15 cellular contexts compared by ENCODE assay signal in the genomic region with DNA sequence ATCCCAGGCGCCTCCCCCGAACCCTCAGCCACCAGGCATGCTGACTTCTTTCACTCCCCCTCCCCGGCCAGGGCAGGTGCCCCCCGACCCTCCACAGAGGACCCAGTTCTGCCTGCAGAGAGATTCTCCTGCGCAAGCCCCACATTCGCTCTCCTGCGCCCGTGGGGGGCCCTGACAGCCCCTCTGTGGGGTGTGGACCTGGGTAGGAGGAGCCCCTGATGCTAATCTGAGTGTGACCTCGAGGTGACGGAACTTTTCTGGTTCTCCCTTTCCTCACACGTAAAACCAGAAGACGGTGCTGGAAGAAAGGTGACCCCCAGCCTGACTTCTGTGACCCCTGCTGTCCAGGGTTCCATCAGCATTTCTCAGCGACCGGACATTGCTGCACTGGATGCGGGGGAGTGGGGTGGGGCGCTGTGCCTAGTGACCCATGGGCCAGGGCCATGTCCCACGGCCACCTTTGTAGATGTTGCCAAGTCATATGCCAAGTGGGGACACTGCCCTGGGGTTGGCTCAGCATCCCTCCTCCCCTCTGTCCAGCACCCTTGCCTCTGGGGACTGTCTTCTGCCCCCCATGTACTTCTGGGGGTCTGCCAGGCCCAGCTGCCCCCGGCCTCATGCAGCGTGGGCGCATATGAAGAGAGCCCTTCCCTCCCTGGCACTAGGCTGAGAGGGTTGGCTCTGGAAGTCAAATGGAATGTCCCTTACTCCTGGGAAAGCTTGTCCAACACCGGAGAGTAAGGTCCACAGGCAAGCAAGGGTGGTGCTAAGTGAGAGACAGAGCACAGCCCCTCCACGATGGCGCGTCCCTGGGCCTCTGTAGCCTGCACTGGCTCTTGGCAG.
DNase-seq lines count a peak whose midpoint lies in the region; ATAC-seq, FAIRE-seq and TF ChIP-seq lines count a peak whose summit lies in the region.
"Had no signal": no experiment of that assay in that cellular context is flagged by ENCODE, and none has a peak within 500 bp of the region (broad histone marks: within the 10 kb centered on the region; RNA-seq: fewer than 3 reads in every experiment).

No MANE protein-coding gene starts in this region.

- no peak overlapping the region for H3K27ac ChIP-seq in H1 (ENCODE audit: low read depth, low read length)
- H3K27ac ChIP-seq in uterus: peak overlapping the region; percentile 74 to 84
- no peak overlapping the region for H3K27ac ChIP-seq in GM23338 (ENCODE audit: low read depth)
- H3K27ac ChIP-seq: neural progenitor cell, right lobe of liver had no signal

- no peaks in the 10 kb centered on the region for H3K79me1 ChIP-seq in H1 (ENCODE audit: low read depth, low read length)

- no peak overlapping the region for H3K4ac ChIP-seq in H1 (replicated peaks; ENCODE audit: insufficient read length, low read depth, low read length)

- H3K27ac Mint-ChIP-seq in activated naive CD8-positive, alpha-beta T cell treated with anti-CD3 and anti-CD28 coated beads, Interleukin-2, amount 10 ng/mL, durations not matched to agents 7 days and 5 days: peak overlapping the region; percentile 65
- H3K27ac Mint-ChIP-seq in activated naive CD8-positive, alpha-beta T cell treated with anti-CD3 and anti-CD28 coated beads, Interleukin-2, amount 50 U/mL, for 24 hours: no peak overlapping the region
- H3K27ac Mint-ChIP-seq in nephron (peak overlapping the region in 2 of 3 experiments; percentile 29 to 71), GM23338 (no peak overlapping the region)

- no peak for TF ChIP-seq CTCF in H1 (IDR thresholded peaks at IDR 0.05; ENCODE audit: control extremely low read depth in 1 of 3, insufficient read depth in 1 of 3, low read depth in 1 of 3, low read length in 3 of 3)
- no peak for TF ChIP-seq CTCF in nephron (IDR thresholded peaks at IDR 0.05; ENCODE audit: unreplicated experiment in 3 of 3)
- TF ChIP-seq CTCF in uterus (IDR thresholded peaks at IDR 0.05): no peak
- TF ChIP-seq CTCF in GM23338 (conservative IDR thresholded peaks at IDR 0.05; ENCODE audit: low read depth in 2 of 2): no peak

- H3K9me2 ChIP-seq in GM23338 (ENCODE audit: insufficient read depth): no peaks in the 10 kb centered on the region

- no peaks in the 10 kb centered on the region for H4K20me1 ChIP-seq in H1 (replicated peaks in 1 of 2; ENCODE audit: control insufficient read depth in 1 of 2, insufficient read depth in 2 of 2, low read length in 2 of 2)
- H4K20me1 ChIP-seq in GM23338 (replicated peaks; ENCODE audit: insufficient read depth): no peaks in the 10 kb centered on the region

- H3K56ac ChIP-seq in H1 (replicated peaks; ENCODE audit: insufficient read length, low read depth, low read length): no peak overlapping the region

- H3K4me1 Mint-ChIP-seq in activated naive CD8-positive, alpha-beta T cell treated with anti-CD3 and anti-CD28 coated beads, Interleukin-2, amount 10 ng/mL, durations not matched to agents 7 days and 5 days: peaks cover 24% of the 10 kb centered on the region
- peaks cover 72% of the 10 kb centered on the region for H3K4me1 Mint-ChIP-seq in activated naive CD8-positive, alpha-beta T cell treated with anti-CD3 and anti-CD28 coated beads, Interleukin-2, amount 50 U/mL, for 24 hours
- H3K4me1 Mint-ChIP-seq in nephron (peaks cover 45% of the 10 kb centered on the region), GM23338 (peaks cover 28% of the 10 kb centered on the region)

- no peaks in the 10 kb centered on the region for H3K9me3 Mint-ChIP-seq in activated naive CD8-positive, alpha-beta T cell treated with anti-CD3 and anti-CD28 coated beads, Interleukin-2, amount 10 ng/mL, durations not matched to agents 7 days and 5 days
- H3K9me3 Mint-ChIP-seq in activated naive CD8-positive, alpha-beta T cell treated with anti-CD3 and anti-CD28 coated beads, Interleukin-2, amount 50 U/mL, for 24 hours: no peaks in the 10 kb centered on the region
- H3K9me3 Mint-ChIP-seq in nephron: no peaks in the 10 kb centered on the region
- H3K9me3 Mint-ChIP-seq in GM23338: no peaks in the 10 kb centered on the region
- H3K9me3 Mint-ChIP-seq: neural progenitor cell had no signal

- H3K4me2 ChIP-seq in H1 (ENCODE audit: insufficient read depth in 1 of 2, low read depth in 2 of 2, low read length in 2 of 2) (no peak overlapping the region), GM23338 (no peak overlapping the region)
- H3K4me2 ChIP-seq: neural progenitor cell had no signal

- no peak overlapping the region for H3K23ac ChIP-seq in H1 (ENCODE audit: insufficient read length)

- H3K4me3 ChIP-seq in H1 (ENCODE audit: extremely low read depth in 1 of 4, insufficient read depth in 2 of 4, low read depth in 3 of 4, low read length in 4 of 4) (no peak overlapping the region), uterus (no peak overlapping the region), GM23338 (no peak overlapping the region)
- H3K4me3 ChIP-seq: left lung, neural progenitor cell, right lobe of liver had no signal

- H2BK15ac ChIP-seq in H1 (ENCODE audit: low read length): peak overlapping the region; percentile 29; the same call in 1 of the 2 replicates

- no peak for TF ChIP-seq RAD21 in H1 (IDR thresholded peaks at IDR 0.05 in 1 of 2, conservative IDR thresholded peaks at IDR 0.05 in 1 of 2; ENCODE audit: low read depth in 2 of 2, low read length in 2 of 2)

- H3K14ac ChIP-seq in H1 (ENCODE audit: insufficient read length): peak overlapping the region; percentile 29

- no peak overlapping the region for H2AFZ ChIP-seq in H1 (ENCODE audit: low read length)
- no peak overlapping the region for H2AFZ ChIP-seq in GM23338
- H2AFZ ChIP-seq: neural progenitor cell had no signal

- H3K36me3 ChIP-seq in H1 (ENCODE audit: control insufficient read depth in 2 of 4, insufficient read depth in 4 of 4, low read length in 3 of 4) (no peaks in the 10 kb centered on the region), uterus (no peaks in the 10 kb centered on the region), GM23338 (ENCODE audit: insufficient read depth) (no peaks in the 10 kb centered on the region)
- H3K36me3 ChIP-seq: left lung, neural progenitor cell, right lobe of liver had no signal

- CTCF ChIA-PET in H1 (lab: Charles Lee; ENCODE audit: partially characterized antibody): interaction anchor here (0.9 kb wide), 1 partner anchor 41 kb away, joined by 3 read pairs; no protein-coding TSS in a partner anchor

- WGBS in H1 (ENCODE audit: extremely low coverage in 1 of 2, insufficient coverage in 1 of 2, insufficient read length in 1 of 2, insufficient replicate concordance in 2 of 2, low coverage in 1 of 2, low lambda C conversion rate in 2 of 2, missing lambda C conversion rate in 1 of 2), 2 experiments: 88% methylated on average over 21 of the region's 24 CpGs; no CpG with 5 or more reads in 1 of the 2 experiments

- POLR2A ChIA-PET in activated naive CD8-positive, alpha-beta T cell treated with anti-CD3 and anti-CD28 coated beads, Interleukin-2, amount 10 ng/mL, durations not matched to agents 7 days and 5 days (lab: Charles Lee): no interaction called here
- POLR2A ChIA-PET in H1 (lab: Charles Lee; ENCODE audit: partially characterized antibody): interaction anchor here (1.0 kb wide), 1 partner anchor 10 kb away, joined by 3 read pairs; no protein-coding TSS in a partner anchor

- intact Hi-C loops in uterus (cut with DNase I; ENCODE audit: low total_unique reads): no loop called here

- H2AK5ac ChIP-seq in H1 (ENCODE audit: low read depth, low read length): no peak overlapping the region

- FAIRE-seq in H1 (lab: Jason Lieb, UNC): no peak

- H4K91ac ChIP-seq in H1 (replicated peaks; ENCODE audit: insufficient read length, low read length): no peak overlapping the region

- H3K4me3 Mint-ChIP-seq in activated naive CD8-positive, alpha-beta T cell treated with anti-CD3 and anti-CD28 coated beads, Interleukin-2, amount 10 ng/mL, durations not matched to agents 7 days and 5 days: no peak overlapping the region
- no peak overlapping the region for H3K4me3 Mint-ChIP-seq in activated naive CD8-positive, alpha-beta T cell treated with anti-CD3 and anti-CD28 coated beads, Interleukin-2, amount 50 U/mL, for 24 hours
- no peak overlapping the region for H3K4me3 Mint-ChIP-seq in nephron
- no peak overlapping the region for H3K4me3 Mint-ChIP-seq in GM23338
- H3K4me3 Mint-ChIP-seq: neural progenitor cell had no signal

- peak; percentile 24 for DNase-seq in activated naive CD8-positive, alpha-beta T cell treated with anti-CD3 and anti-CD28 coated beads, Interleukin-2, amount 10 ng/mL, durations not matched to agents 7 days and 5 days
- no peak for DNase-seq in activated naive CD8-positive, alpha-beta T cell treated with anti-CD3 and anti-CD28 coated beads, Interleukin-2, amount 50 U/mL, for 24 hours
- DNase-seq in H1 (ENCODE audit: low read depth in 1 of 2, low spot score in 2 of 2): peak in 1 of 2 experiments; percentile 45
- DNase-seq in uterus: peak in 1 of 2 donors; percentile 17
- no peak for DNase-seq in GM23338 (ENCODE audit: low spot score)
- DNase-seq in medulla oblongata (ENCODE audit: extremely low spot score): no peak
- DNase-seq: cortex of kidney; hypothalamus; stimulated activated CD4-positive, alpha-beta T cell treated with anti-CD3 and anti-CD28 coated beads, Interleukin-4, amount 100 ng/mL, for 24 hours had no signal

- H3K27me3 Mint-ChIP-seq in activated naive CD8-positive, alpha-beta T cell treated with anti-CD3 and anti-CD28 coated beads, Interleukin-2, amount 10 ng/mL, durations not matched to agents 7 days and 5 days: peaks cover 4% of the 10 kb centered on the region
- H3K27me3 Mint-ChIP-seq in activated naive CD8-positive, alpha-beta T cell treated with anti-CD3 and anti-CD28 coated beads, Interleukin-2, amount 50 U/mL, for 24 hours: no peaks in the 10 kb centered on the region
- peaks cover 11% of the 10 kb centered on the region for H3K27me3 Mint-ChIP-seq in nephron (ENCODE audit: low read depth)
- peaks cover 21% of the 10 kb centered on the region for H3K27me3 Mint-ChIP-seq in GM23338 (ENCODE audit: insufficient read depth, low read depth, poor library complexity)

- H3K36me3 Mint-ChIP-seq in activated naive CD8-positive, alpha-beta T cell treated with anti-CD3 and anti-CD28 coated beads, Interleukin-2, amount 10 ng/mL, durations not matched to agents 7 days and 5 days: no peaks in the 10 kb centered on the region
- H3K36me3 Mint-ChIP-seq in activated naive CD8-positive, alpha-beta T cell treated with anti-CD3 and anti-CD28 coated beads, Interleukin-2, amount 50 U/mL, for 24 hours (ENCODE audit: low read depth): no peaks in the 10 kb centered on the region
- no peaks in the 10 kb centered on the region for H3K36me3 Mint-ChIP-seq in nephron (ENCODE audit: low read depth)
- no peaks in the 10 kb centered on the region; the same call in 2 of the 3 replicates for H3K36me3 Mint-ChIP-seq in GM23338 (ENCODE audit: low read depth)
- H3K36me3 Mint-ChIP-seq: neural progenitor cell had no signal

- ATAC-seq in activated naive CD8-positive, alpha-beta T cell treated with anti-CD3 and anti-CD28 coated beads, Interleukin-2, amount 10 ng/mL, durations not matched to agents 7 days and 5 days (ENCODE audit: low read depth): no peak
- ATAC-seq in activated naive CD8-positive, alpha-beta T cell treated with anti-CD3 and anti-CD28 coated beads, Interleukin-2, amount 50 U/mL, for 24 hours: no peak
- ATAC-seq in GM23338: no peak
- ATAC-seq in GM19467 (IDR thresholded peaks at IDR 0.05; ENCODE audit: unreplicated experiment): no peak
- ATAC-seq: HCT116, left lung had no signal

- H3K9me3 ChIP-seq in H1 (ENCODE audit: insufficient read depth in 2 of 2, low read depth in 1 of 2, low read length in 1 of 2) (no peaks in the 10 kb centered on the region), uterus (no peaks in the 10 kb centered on the region)
- H3K9me3 ChIP-seq: left lung, right lobe of liver had no signal

- H2BK20ac ChIP-seq in H1 (ENCODE audit: low read length): no peak overlapping the region

- no peak overlapping the region for H4K5ac ChIP-seq in H1 (ENCODE audit: insufficient read length, low read depth, low read length)

- H3F3A ChIP-seq in GM23338 (replicated peaks; ENCODE audit: low read depth): no peaks in the 10 kb centered on the region

- H3K18ac ChIP-seq in H1 (ENCODE audit: extremely low read depth, low read length): no peak overlapping the region

- H2BK120ac ChIP-seq in H1 (replicated peaks; ENCODE audit: low read depth, low read length): no peak overlapping the region

- H3K27me3 ChIP-seq in H1 (replicated peaks in 1 of 4; ENCODE audit: control insufficient read depth in 3 of 4, extremely low read depth in 1 of 4, insufficient read depth in 3 of 4, low read length in 3 of 4) (no peaks in the 10 kb centered on the region), uterus (no peaks in the 10 kb centered on the region), GM23338 (ENCODE audit: insufficient read depth) (no peaks in the 10 kb centered on the region)
- H3K27me3 ChIP-seq: neural progenitor cell, right lobe of liver had no signal

- 0 out of 2 replicates have a peak overlapping the region, but pooled peaks have one; percentile 60 for H2BK5ac ChIP-seq in H1 (ENCODE audit: low read depth, low read length)

- no peaks in the 10 kb centered on the region; the same call in 1 of the 2 replicates for H3K23me2 ChIP-seq in H1 (ENCODE audit: low read depth, low read length)

- H2BK12ac ChIP-seq in H1 (ENCODE audit: low read depth, low read length): peak overlapping the region; percentile 50; the same call in 1 of the 2 replicates

- H3K4me1 ChIP-seq in H1 (replicated peaks in 1 of 4; ENCODE audit: control insufficient read depth in 3 of 4, insufficient read depth in 4 of 4, low read length in 3 of 4): peaks cover 3 to 18% (median 5%) of the 10 kb centered on the region in 4 experiments; a peak in 4 of 7 replicates
- H3K4me1 ChIP-seq in uterus: peaks cover 1 to 43% of the 10 kb centered on the region in 2 donors
- 0 out of 2 replicates have a peak, but pooled peaks cover 10% of the 10 kb centered on the region for H3K4me1 ChIP-seq in GM23338 (ENCODE audit: insufficient read depth)
- H3K4me1 ChIP-seq: right lobe of liver had no signal

- TF ChIP-seq POLR2A in H1 (IDR thresholded peaks at IDR 0.05; ENCODE audit: control extremely low read depth in 1 of 2, low read depth in 2 of 2, low read length in 2 of 2) (no peak), uterus (IDR thresholded peaks at IDR 0.05) (no peak)

- H3K79me2 ChIP-seq in H1 (ENCODE audit: control insufficient read depth in 1 of 2, insufficient read depth in 2 of 2, low read length in 2 of 2): no peaks in the 10 kb centered on the region
- no peaks in the 10 kb centered on the region for H3K79me2 ChIP-seq in GM23338 (replicated peaks; ENCODE audit: insufficient read depth)

- H4K8ac ChIP-seq in H1 (ENCODE audit: extremely low read depth, insufficient read depth, low read length): peak overlapping the region; percentile 57; the same call in 1 of the 2 replicates

- TF ChIP-seq EP300 in H1 (IDR thresholded peaks at IDR 0.05; ENCODE audit: borderline replicate concordance in 1 of 2, low read depth in 2 of 2, low read length in 2 of 2): no peak

- no peak overlapping the region for H3K9ac ChIP-seq in H1 (replicated peaks in 1 of 4; ENCODE audit: extremely low read depth in 1 of 4, low read depth in 3 of 4, low read length in 3 of 4)
- H3K9ac ChIP-seq: neural progenitor cell had no signal

Comparison
In these comparisons a context has a peak if more than half of its experiments do, and no peak if none do; other contexts are left out.
1. H3K27ac Mint-ChIP-seq: peak in activated naive CD8-positive, alpha-beta T cell treated with anti-CD3 and anti-CD28 coated beads, Interleukin-2, amount 10 ng/mL, durations not matched to agents 7 days and 5 days (single experiment) and nephron (2 of 3); none in activated naive CD8-positive, alpha-beta T cell treated with anti-CD3 and anti-CD28 coated beads, Interleukin-2, amount 50 U/mL, for 24 hours (single experiment) and GM23338 (single experiment).
2. H3K27ac ChIP-seq: peak in uterus (2 of 2); none in H1 (single experiment) and GM23338 (single experiment).